Comparison of ENCODE assay signal across 23 cellular contexts in the genomic region with DNA sequence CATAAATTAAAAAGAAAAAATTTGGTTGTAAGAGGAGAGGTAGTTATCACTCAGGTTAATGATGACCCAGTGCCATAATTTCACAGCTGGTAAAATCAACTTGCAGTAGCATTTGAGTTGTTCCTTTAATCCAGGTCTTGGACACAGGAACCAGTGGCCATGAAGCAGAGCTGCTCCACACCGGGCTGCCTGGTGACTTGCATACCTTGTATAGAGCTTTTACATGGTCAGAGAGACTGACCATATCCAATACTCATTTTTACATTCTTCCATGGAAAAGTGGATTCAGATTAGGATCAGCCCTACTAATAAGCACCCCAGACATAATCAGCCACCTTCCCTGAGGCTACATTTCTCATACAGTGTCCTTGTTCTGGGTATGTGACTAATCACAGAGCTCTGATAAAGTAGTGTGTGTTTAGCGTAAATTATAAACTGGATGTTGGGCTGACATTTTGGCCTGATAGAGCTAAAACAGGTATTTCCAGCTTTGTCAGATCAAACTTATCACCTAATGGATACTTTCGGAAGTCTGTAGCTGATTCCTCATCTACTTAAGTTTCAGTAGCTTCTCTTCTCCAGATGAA.
DNase-seq lines count a peak whose midpoint lies in the region; ATAC-seq, FAIRE-seq and TF ChIP-seq lines count a peak whose summit lies in the region.
"Had no signal": no experiment of that assay in that cellular context is flagged by ENCODE, and none has a peak within 500 bp of the region (broad histone marks: within the 10 kb centered on the region; RNA-seq: fewer than 3 reads in every experiment).

No MANE protein-coding gene starts in this region.

- H3K27ac ChIP-seq in PC-3 (ENCODE audit: low read length): no peak overlapping the region
- no peak overlapping the region for H3K27ac ChIP-seq in foreskin keratinocyte
- peak overlapping the region; percentile 43 to 82 (median 66) for H3K27ac ChIP-seq in pancreas
- H3K27ac ChIP-seq: BLaER1 treated with 17β-estradiol and CSF1 and Interleukin-3, amounts not matched to agents 10 nM and 100 nM; neural progenitor cell; psoas muscle; thoracic aorta had no signal

- H3K9ac ChIP-seq in PC-3 (ENCODE audit: low read length): no peak overlapping the region
- H3K9ac ChIP-seq: BLaER1 treated with 17β-estradiol and CSF1 and Interleukin-3, amounts not matched to agents 10 nM and 100 nM; neural progenitor cell had no signal

- POLR2A ChIA-PET in PC-3 (lab: Charles Lee; ENCODE audit: unreplicated experiment): interaction anchor here (0.5 kb wide), 1 partner anchor 77 kb away, joined by 3 read pairs; a partner anchor contains a TSS

- no peak overlapping the region for H3K4me3 ChIP-seq in PC-3 (ENCODE audit: low read length)
- no peak overlapping the region for H3K4me3 ChIP-seq in pancreas
- H3K4me3 ChIP-seq: BLaER1 treated with 17β-estradiol and CSF1 and Interleukin-3, amounts not matched to agents 10 nM and 100 nM; neural progenitor cell; psoas muscle; smooth muscle cell; thoracic aorta had no signal

- H2AFZ ChIP-seq in PC-3 (ENCODE audit: low read length): no peak overlapping the region
- H2AFZ ChIP-seq: neural progenitor cell had no signal

- WGBS in pancreas, 2 donors: 14 to 18% methylated on average over 3 of the region's 3 CpGs

- H3K27me3 ChIP-seq in PC-3 (ENCODE audit: low read length) (no peaks in the 10 kb centered on the region), foreskin keratinocyte (no peaks in the 10 kb centered on the region), pancreas (no peaks in the 10 kb centered on the region)
- H3K27me3 ChIP-seq: BLaER1 treated with 17β-estradiol and CSF1 and Interleukin-3, amounts not matched to agents 10 nM and 100 nM; neural progenitor cell had no signal

- ATAC-seq in PC-3: peak; percentile 18
- ATAC-seq in foreskin keratinocyte: peak; percentile 98
- peak; percentile 78 to 89 (median 88) for ATAC-seq in pancreas
- ATAC-seq: psoas muscle; stimulated activated memory B cell treated with anti-CD40 and anti-IgM and Interleukin-4, amounts not matched to agents 10 μg/mL and 1 μg/mL and 100 μg/mL, for 72 hours had no signal

- no peaks in the 10 kb centered on the region for H3F3A ChIP-seq in PC-3 (ENCODE audit: low read length, unreplicated experiment)

- no peaks in the 10 kb centered on the region for H3K79me2 ChIP-seq in PC-3 (ENCODE audit: low read length)

- CTCF ChIA-PET in PC-3 (lab: Charles Lee): no interaction called here

- no peaks in the 10 kb centered on the region for H3K36me3 ChIP-seq in PC-3 (ENCODE audit: low read depth, low read length)
- H3K36me3 ChIP-seq in pancreas: no peaks in the 10 kb centered on the region
- H3K36me3 ChIP-seq: BLaER1 treated with 17β-estradiol and CSF1 and Interleukin-3, amounts not matched to agents 10 nM and 100 nM; neural progenitor cell; thoracic aorta had no signal

- DNase-seq in Daoy (ENCODE audit: low read depth) (peak; percentile 37), PC-3 (peak; percentile 61), foreskin keratinocyte (peak; percentile 60 to 79), pancreas (peak in 3 of 6 donors; percentile 36 to 43 (median 40)), Ammon's horn (ENCODE audit: low spot score) (no peak), GM10266 (ENCODE audit: extremely low spot score) (no peak), NOMO-1 treated with DMSO at 0.1 percent for 48 hours (lab: John Stamatoyannopoulos, UW; ENCODE audit: unreplicated experiment) (no peak)
- DNase-seq in effector CD4-positive, alpha-beta T cell: no peak
- DNase-seq: activated CD4-positive, alpha-beta T cell treated with anti-CD3 and anti-CD28 coated beads for 4 hours; activated gamma-delta T cell treated with Interleukin-2 at 50 U/mL for 16 hours; activated T-cell treated with anti-CD3 and anti-CD28 coated beads, Interleukin-2, amount 50 U/mL, for 24 hours; foreskin fibroblast; MM.1S; NCI-H2171; NCI-H510A treated with DMSO at 0.1 percent for 48 hours; psoas muscle; RPMI8226; stimulated activated CD4-positive, alpha-beta T cell treated with anti-CD3 and anti-CD28 coated beads, Interleukin-2, amount 100 ng/mL, for 48 hours had no signal

- BruUV-seq in PC-3 (replicated peaks; lab: Mats Ljungman, UMichigan): no TSS peak

- no peak for TF ChIP-seq CTCF in PC-3 (conservative IDR thresholded peaks at IDR 0.05; ENCODE audit: low read depth, low read length)
- TF ChIP-seq CTCF in foreskin keratinocyte (conservative IDR thresholded peaks at IDR 0.05): no peak
- TF ChIP-seq CTCF in pancreas (IDR thresholded peaks at IDR 0.05): no peak
- no peak for TF ChIP-seq CTCF in GM10266 (IDR thresholded peaks at IDR 0.05; ENCODE audit: control insufficient read depth, insufficient read depth, low read depth, missing control alignments)

- no peaks in the 10 kb centered on the region for H4K20me1 ChIP-seq in PC-3 (ENCODE audit: low read length)
- H4K20me1 ChIP-seq: BLaER1 treated with 17β-estradiol and CSF1 and Interleukin-3, amounts not matched to agents 10 nM and 100 nM had no signal

- no peaks in the 10 kb centered on the region for H3K9me3 ChIP-seq in PC-3 (ENCODE audit: low read length)
- H3K9me3 ChIP-seq in pancreas: no peaks in the 10 kb centered on the region
- H3K9me3 ChIP-seq: psoas muscle, thoracic aorta had no signal

- H3K4me1 ChIP-seq in PC-3 (ENCODE audit: insufficient read depth, low read length): peaks cover 19% of the 10 kb centered on the region; the same call in 1 of the 2 replicates
- H3K4me1 ChIP-seq in foreskin keratinocyte: peaks cover 5% of the 10 kb centered on the region
- peaks cover 47 to 55% (median 48%) of the 10 kb centered on the region in 3 donors for H3K4me1 ChIP-seq in pancreas
- H3K4me1 ChIP-seq: neural progenitor cell, psoas muscle had no signal

- no peak for FAIRE-seq in pancreas (lab: Jason Lieb, UNC)

- intact Hi-C loops in PC-3 (cut with micrococcal nuclease) (no loop called here), pancreas (cut with DNase I) (no loop called here)

- H3K4me2 ChIP-seq in PC-3 (ENCODE audit: low read length): peak overlapping the region; percentile 50
- H3K4me2 ChIP-seq: BLaER1 treated with 17β-estradiol and CSF1 and Interleukin-3, amounts not matched to agents 10 nM and 100 nM; neural progenitor cell; smooth muscle cell had no signal

- no peaks in the 10 kb centered on the region for H3K9me2 ChIP-seq in PC-3 (replicated peaks; ENCODE audit: low read length)

Comparison
In these comparisons a context has a peak if more than half of its experiments do, and no peak if none do; other contexts are left out.
1. DNase-seq: peak in Daoy (single experiment), PC-3 (single experiment) and foreskin keratinocyte (2 of 2); none in Ammon's horn (single experiment), GM10266 (single experiment), NOMO-1 treated with DMSO at 0.1 percent for 48 hours (single experiment) and effector CD4-positive, alpha-beta T cell (single experiment).
2. ATAC-seq: peak in every context shown above with its lines; median percentile 98 in foreskin keratinocyte; 88 in pancreas; 18 in PC-3.
3. H3K27ac ChIP-seq: peak in pancreas (4 of 4); none in PC-3 (single experiment) and foreskin keratinocyte (single experiment).